ENCODE assay signal across 7 cellular contexts in the genomic region with DNA sequence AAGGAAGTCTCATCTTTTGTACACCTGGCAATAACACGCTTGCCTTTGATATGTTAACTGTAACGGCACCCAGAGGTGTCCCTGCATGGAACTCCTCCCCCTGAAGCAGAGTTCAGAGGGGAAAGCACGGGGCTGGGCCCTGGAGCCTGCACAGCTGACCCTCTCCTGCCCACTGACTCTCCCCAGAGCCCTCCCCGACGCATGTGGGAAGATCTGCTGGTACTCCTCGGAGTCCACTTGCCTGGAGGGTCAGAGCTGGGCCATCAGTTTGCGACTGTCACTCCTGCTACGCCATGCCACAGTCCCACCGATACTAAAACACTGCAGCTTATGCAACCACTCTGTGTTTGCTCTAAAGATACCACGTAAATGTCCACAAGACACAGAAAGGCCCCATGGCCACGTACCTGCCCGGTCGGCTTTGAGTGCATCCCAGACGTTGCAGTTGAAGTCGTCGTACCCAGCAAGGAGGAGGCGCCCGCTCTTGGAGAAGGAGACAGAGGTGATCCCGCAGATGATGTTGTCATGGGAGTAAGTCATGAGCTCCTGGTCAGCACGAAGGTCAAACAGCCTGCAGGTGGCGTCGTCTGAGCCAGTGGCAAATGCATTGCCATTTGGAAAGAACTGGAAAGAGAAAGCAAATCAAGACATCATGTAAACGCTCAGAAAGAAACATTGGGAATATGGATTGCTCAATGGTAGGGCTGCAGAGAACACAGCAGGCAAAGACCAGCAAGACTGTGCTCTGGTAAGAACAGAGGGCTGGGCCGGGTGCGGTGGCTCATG. TPM values are rescaled to one million over a fixed set of nuclear protein-coding genes. Genes with fewer than 3 reads are reported as not detected.
DNase-seq lines count a peak whose midpoint lies in the region; ATAC-seq and TF ChIP-seq lines count a peak whose summit lies in the region.

No MANE protein-coding gene starts in this region.

- H3K27me3 Mint-ChIP-seq in chondrocyte (ENCODE audit: low read depth) (no peaks in the 10 kb centered on the region), nephron progenitor cell (ENCODE audit: low read depth, poor library complexity) (peaks cover 3% of the 10 kb centered on the region)

- H3K36me3 Mint-ChIP-seq in chondrocyte (ENCODE audit: low read depth) (peaks cover 49% of the 10 kb centered on the region), nephron progenitor cell (ENCODE audit: low read depth) (peaks cover 80% of the 10 kb centered on the region)

- peak overlapping the region; percentile 32 for H3K27ac Mint-ChIP-seq in chondrocyte (ENCODE audit: unreplicated experiment)
- peak overlapping the region; percentile 5 for H3K27ac Mint-ChIP-seq in nephron progenitor cell

- no peak for TF ChIP-seq POLR2A in vagina (IDR thresholded peaks at IDR 0.05)

- no peaks in the 10 kb centered on the region for H3K9me3 ChIP-seq in vagina

- H3K4me1 Mint-ChIP-seq in chondrocyte (ENCODE audit: low read depth) (peaks cover 5% of the 10 kb centered on the region), nephron progenitor cell (peaks cover 6% of the 10 kb centered on the region)

- DNase-seq in ELF-1 (ENCODE audit: low read depth, low spot score) (peak; percentile 32), chondrocyte (ENCODE audit: low spot score) (no peak), nephron progenitor cell (no peak), T-helper 2 cell (no peak), vagina (ENCODE audit: extremely low spot score in 2 of 2) (no peak)

- H3K9me3 Mint-ChIP-seq in chondrocyte (ENCODE audit: low read depth) (no peaks in the 10 kb centered on the region), nephron progenitor cell (no peaks in the 10 kb centered on the region)

- H3K27me3 ChIP-seq in KMS-11 (ENCODE audit: insufficient read depth, low read depth) (no peaks in the 10 kb centered on the region), vagina (no peaks in the 10 kb centered on the region)

- peaks cover 22% of the 10 kb centered on the region; the same call in 1 of the 2 replicates for H3K36me3 ChIP-seq in KMS-11 (ENCODE audit: insufficient read depth)
- peaks cover 4 to 83% of the 10 kb centered on the region in 2 donors for H3K36me3 ChIP-seq in vagina

- H2AFZ ChIP-seq in KMS-11 (ENCODE audit: low read depth) = no peak overlapping the region

- peak; percentile 55 for TF ChIP-seq CTCF in KMS-11 (conservative IDR thresholded peaks at IDR 0.05; ENCODE audit: low read depth, low read length)
- peak; percentile 66 for TF ChIP-seq CTCF in chondrocyte (IDR thresholded peaks at IDR 0.05)
- no peak for TF ChIP-seq CTCF in nephron progenitor cell (IDR thresholded peaks at IDR 0.05)
- no peak for TF ChIP-seq CTCF in vagina (IDR thresholded peaks at IDR 0.05)

- no peak overlapping the region for H3K9ac ChIP-seq in KMS-11

- ATAC-seq in GM18502 (IDR thresholded peaks at IDR 0.05; ENCODE audit: poor library complexity, unreplicated experiment) = no peak

- no peaks in the 10 kb centered on the region; the same call in 1 of the 2 replicates for H3K79me2 ChIP-seq in KMS-11 (ENCODE audit: insufficient read depth, low read depth)

- H3K4me3 ChIP-seq in KMS-11 (IDR thresholded peaks at IDR 0.05; ENCODE audit: insufficient read depth, low read depth, low read length) (no peak overlapping the region), vagina (no peak overlapping the region)

- no peak overlapping the region for H3K4me3 Mint-ChIP-seq in chondrocyte (ENCODE audit: unreplicated experiment)
- H3K4me3 Mint-ChIP-seq in nephron progenitor cell = no peak overlapping the region

- H3K27ac ChIP-seq in KMS-11 (no peak overlapping the region), vagina (no peak overlapping the region)

- no peaks in the 10 kb centered on the region for H3K4me1 ChIP-seq in KMS-11 (ENCODE audit: low read depth, poor library complexity, severe bottlenecking)
- H3K4me1 ChIP-seq in vagina = no peaks in the 10 kb centered on the region

- intact Hi-C loops in vagina (cut with DNase I) = no loop called here

- H4K20me1 ChIP-seq in KMS-11 (ENCODE audit: insufficient read depth) = no peaks in the 10 kb centered on the region

- no peak overlapping the region for H3K4me2 ChIP-seq in KMS-11

RNA-seq across cellular contexts. Expression of a gene that starts 10.6 kb away (rescaled TPM):
- total RNA-seq in chondrocyte (66.4 to 75.8 TPM (median 68.1 TPM) in 3 replicates), vagina (90.1 TPM)

Comparison
In these comparisons a context has a peak if more than half of its experiments do, and no peak if none do; other contexts are left out.
1. CTCF ChIP-seq: peak in KMS-11 (single experiment) and chondrocyte (single experiment); none in nephron progenitor cell (single experiment) and vagina (0 of 3).